In the genomic region with DNA sequence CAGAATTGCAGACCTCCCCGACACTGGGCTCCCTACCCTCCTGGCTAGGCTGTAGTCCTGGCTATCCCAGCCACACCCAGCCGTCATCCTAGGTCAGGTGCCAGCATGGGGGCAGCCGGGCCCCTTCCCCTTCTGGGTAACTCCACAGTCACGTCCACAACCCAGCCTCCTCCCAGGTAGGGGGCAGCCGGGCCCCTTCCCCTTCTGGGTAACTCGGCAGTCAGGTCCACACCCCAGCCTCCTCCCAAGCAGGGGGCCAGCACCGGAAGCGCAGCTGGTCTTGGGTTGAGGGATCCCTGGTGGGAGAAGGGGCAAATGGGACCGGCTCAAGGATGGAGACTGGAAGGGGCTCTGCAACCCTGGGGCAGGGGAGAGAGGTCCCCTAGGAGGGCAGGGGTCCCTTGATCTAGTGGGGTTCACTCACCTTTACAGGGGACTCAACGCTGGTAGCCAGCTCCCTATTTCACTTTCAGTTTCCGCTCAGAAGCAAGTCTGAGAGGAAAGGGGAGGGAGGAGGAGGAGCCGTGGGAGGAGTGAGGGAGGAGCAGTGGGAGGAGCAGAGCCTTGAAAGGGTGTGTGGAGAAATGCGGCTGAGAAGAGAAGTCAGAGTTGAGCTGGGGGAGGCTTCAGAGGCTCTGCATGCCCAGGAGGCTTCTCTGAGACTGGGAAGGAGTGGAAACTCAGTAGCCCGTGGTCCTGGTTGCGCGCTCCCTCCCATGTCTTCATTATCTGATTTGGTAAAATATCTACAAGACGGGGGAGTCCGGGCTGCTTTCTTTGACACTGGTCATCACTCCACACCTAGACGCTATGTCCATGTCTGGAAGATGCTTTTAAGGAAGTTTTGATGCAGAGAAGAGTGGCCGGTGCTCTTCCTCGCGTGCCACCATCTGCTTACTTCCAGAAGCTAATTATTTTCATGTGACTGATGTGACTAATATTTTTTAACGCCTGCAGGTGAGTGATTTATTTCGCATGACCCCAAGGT, we compare ENCODE assay signal across 8 cellular contexts. TPM values are rescaled to one million over a fixed set of nuclear protein-coding genes. Genes with fewer than 3 reads are reported as not detected.
DNase-seq lines count a peak whose midpoint lies in the region; ATAC-seq and TF ChIP-seq lines count a peak whose summit lies in the region.

A gene (minus strand): TSS at position 494 of the 988 bp plus-strand sequence. CDS start 3,293 bp downstream, outside the sequence.

- intact Hi-C loops in head of caudate nucleus (cut with DNase I) = no loop called here
- intact Hi-C loops in ovary (cut with DNase I) = no loop called here
- intact Hi-C loops in thyroid gland (cut with DNase I) = no loop called here

- TF ChIP-seq POLR2A in ovary (IDR thresholded peaks at IDR 0.05) (peak; percentile 23), thyroid gland (IDR thresholded peaks at IDR 0.05) (peak in 1 of 2 donors; percentile 70)

- TF ChIP-seq EP300 in ovary (IDR thresholded peaks at IDR 0.05) = no peak

- H3K27ac ChIP-seq in ovary = peak within 1 kb of the TSS; percentile 67 to 74
- H3K27ac ChIP-seq in thyroid gland = peak within 1 kb of the TSS; percentile 60 to 83 (median 73)

- H3K4me1 ChIP-seq in ovary (ENCODE audit: insufficient read depth) (peaks cover 3% of the 10 kb centered on the region), thyroid gland (peaks cover 5 to 7% of the 10 kb centered on the region in 2 donors)

- no peaks in the 10 kb centered on the region for H3K36me3 ChIP-seq in ovary
- H3K36me3 ChIP-seq in thyroid gland = peaks cover 9 to 13% of the 10 kb centered on the region in 2 donors

- H3K36me3 Mint-ChIP-seq in activated naive CD8-positive, alpha-beta T cell = peaks cover 16% of the 10 kb centered on the region

- H3K27ac Mint-ChIP-seq in activated naive CD8-positive, alpha-beta T cell = peak within 1 kb of the TSS; percentile 93

- peaks cover 4% of the 10 kb centered on the region for H3K27me3 Mint-ChIP-seq in activated naive CD8-positive, alpha-beta T cell

- TF ChIP-seq CTCF in ovary (IDR thresholded peaks at IDR 0.05) (no peak), thyroid gland (IDR thresholded peaks at IDR 0.05) (no peak)

- peak; percentile 89 for DNase-seq in EH (ENCODE audit: low read depth)
- DNase-seq in Jurkat, Clone E6-1 (ENCODE audit: low read depth, low spot score) = peak; percentile 83
- DNase-seq in head of caudate nucleus = peak; percentile 48 to 90 (median 76)
- DNase-seq in ovary = peak; percentile 80 to 85 (median 83)
- DNase-seq in thyroid gland = peak; percentile 83 to 88

- peak within 1 kb of the TSS; percentile 94 for H3K4me3 ChIP-seq in Jurkat, Clone E6-1 (ENCODE audit: low read length)
- H3K4me3 ChIP-seq in ovary (peak within 1 kb of the TSS; percentile 90), thyroid gland (replicated peaks in 1 of 3) (peak within 1 kb of the TSS; percentile 99 to 100 (median 99))

- H3K9me3 Mint-ChIP-seq in activated naive CD8-positive, alpha-beta T cell (ENCODE audit: low read depth) = peaks cover 5% of the 10 kb centered on the region

- H3K27me3 ChIP-seq in ovary (no peaks in the 10 kb centered on the region), thyroid gland (no peaks in the 10 kb centered on the region)

- peak within 1 kb of the TSS; percentile 94 for H3K4me3 Mint-ChIP-seq in activated naive CD8-positive, alpha-beta T cell

- no peaks in the 10 kb centered on the region for H3K9me3 ChIP-seq in ovary
- no peaks in the 10 kb centered on the region for H3K9me3 ChIP-seq in thyroid gland

- peaks cover 50% of the 10 kb centered on the region for H3K4me1 Mint-ChIP-seq in activated naive CD8-positive, alpha-beta T cell (ENCODE audit: low read depth)

- WGBS in ovary, 3 donors = 8% methylated on average over 24 of the region's 24 CpGs
- 21% methylated on average over 21 to 22 of the region's 24 CpGs for WGBS in thyroid gland, 2 donors

- ATAC-seq in GM21619 (IDR thresholded peaks at IDR 0.05; ENCODE audit: unreplicated experiment) (peak; percentile 100), SK-N-SH treated with all-trans-retinoic acid at 6 μM for 48 hours (peak; percentile 100)

TF ChIP-seq in SK-N-SH treated with all-trans-retinoic acid at 6 μM for 48 hours, 23 proteins besides CTCF, POLR2A, EP300 and RAD21:
- TF ChIP-seq BACH2 (CRISPR knock-in tag; IDR thresholded peaks at IDR 0.05; ENCODE audit: borderline replicate concordance) (no peak), ZNF8 (CRISPR knock-in tag; IDR thresholded peaks at IDR 0.05) (no peak), ZNF565 (CRISPR knock-in tag; conservative IDR thresholded peaks at IDR 0.05; ENCODE audit: low read depth) (no peak), ZFP30 (CRISPR knock-in tag; IDR thresholded peaks at IDR 0.05) (no peak), SNAI2 (CRISPR knock-in tag; IDR thresholded peaks at IDR 0.05) (no peak), ESRRG (CRISPR knock-in tag; IDR thresholded peaks at IDR 0.05) (no peak), RARB (CRISPR knock-in tag; IDR thresholded peaks at IDR 0.05) (no peak)
- TF ChIP-seq, protein P1, sequence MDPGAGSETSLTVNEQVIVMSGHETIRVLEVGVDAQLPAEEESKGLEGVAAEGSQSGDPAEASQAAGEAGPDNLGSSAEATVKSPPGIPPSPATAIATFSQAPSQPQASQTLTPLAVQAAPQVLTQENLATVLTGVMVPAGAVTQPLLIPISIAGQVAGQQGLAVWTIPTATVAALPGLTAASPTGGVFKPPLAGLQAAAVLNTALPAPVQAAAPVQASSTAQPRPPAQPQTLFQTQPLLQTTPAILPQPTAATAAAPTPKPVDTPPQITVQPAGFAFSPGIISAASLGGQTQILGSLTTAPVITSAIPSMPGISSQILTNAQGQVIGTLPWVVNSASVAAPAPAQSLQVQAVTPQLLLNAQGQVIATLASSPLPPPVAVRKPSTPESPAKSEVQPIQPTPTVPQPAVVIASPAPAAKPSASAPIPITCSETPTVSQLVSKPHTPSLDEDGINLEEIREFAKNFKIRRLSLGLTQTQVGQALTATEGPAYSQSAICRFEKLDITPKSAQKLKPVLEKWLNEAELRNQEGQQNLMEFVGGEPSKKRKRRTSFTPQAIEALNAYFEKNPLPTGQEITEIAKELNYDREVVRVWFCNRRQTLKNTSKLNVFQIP (CRISPR knock-in tag; IDR thresholded peaks at IDR 0.05; ENCODE audit: borderline replicate concordance, low read depth) = no peak
- TF ChIP-seq, protein P2, sequence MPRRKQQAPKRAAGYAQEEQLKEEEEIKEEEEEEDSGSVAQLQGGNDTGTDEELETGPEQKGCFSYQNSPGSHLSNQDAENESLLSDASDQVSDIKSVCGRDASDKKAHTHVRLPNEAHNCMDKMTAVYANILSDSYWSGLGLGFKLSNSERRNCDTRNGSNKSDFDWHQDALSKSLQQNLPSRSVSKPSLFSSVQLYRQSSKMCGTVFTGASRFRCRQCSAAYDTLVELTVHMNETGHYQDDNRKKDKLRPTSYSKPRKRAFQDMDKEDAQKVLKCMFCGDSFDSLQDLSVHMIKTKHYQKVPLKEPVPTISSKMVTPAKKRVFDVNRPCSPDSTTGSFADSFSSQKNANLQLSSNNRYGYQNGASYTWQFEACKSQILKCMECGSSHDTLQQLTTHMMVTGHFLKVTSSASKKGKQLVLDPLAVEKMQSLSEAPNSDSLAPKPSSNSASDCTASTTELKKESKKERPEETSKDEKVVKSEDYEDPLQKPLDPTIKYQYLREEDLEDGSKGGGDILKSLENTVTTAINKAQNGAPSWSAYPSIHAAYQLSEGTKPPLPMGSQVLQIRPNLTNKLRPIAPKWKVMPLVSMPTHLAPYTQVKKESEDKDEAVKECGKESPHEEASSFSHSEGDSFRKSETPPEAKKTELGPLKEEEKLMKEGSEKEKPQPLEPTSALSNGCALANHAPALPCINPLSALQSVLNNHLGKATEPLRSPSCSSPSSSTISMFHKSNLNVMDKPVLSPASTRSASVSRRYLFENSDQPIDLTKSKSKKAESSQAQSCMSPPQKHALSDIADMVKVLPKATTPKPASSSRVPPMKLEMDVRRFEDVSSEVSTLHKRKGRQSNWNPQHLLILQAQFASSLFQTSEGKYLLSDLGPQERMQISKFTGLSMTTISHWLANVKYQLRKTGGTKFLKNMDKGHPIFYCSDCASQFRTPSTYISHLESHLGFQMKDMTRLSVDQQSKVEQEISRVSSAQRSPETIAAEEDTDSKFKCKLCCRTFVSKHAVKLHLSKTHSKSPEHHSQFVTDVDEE (CRISPR knock-in tag; IDR thresholded peaks at IDR 0.05) = no peak

RNA-seq across cellular contexts. Expression of the gene that starts here (rescaled TPM):
- 26.1 TPM for polyA plus RNA-seq in Jurkat, Clone E6-1 (2012; ENCODE audit: insufficient read depth, insufficient read length)
- total RNA-seq in ovary (10 to 100 TPM; 13.2 to 25.1 (median 20.8) TPM), thyroid gland (10 to 100 TPM; 12.7 to 15.7 (median 13.0) TPM)
- 10 to 100 TPM; 21.1 to 51.9 TPM for polyA plus RNA-seq in ovary

Comparison
In these comparisons a context has a peak if more than half of its experiments do, and no peak if none do; other contexts are left out.
1. Peak in every context shown above with its lines: DNase-seq, ATAC-seq, H3K4me3 ChIP-seq and H3K27ac ChIP-seq.